In genomic region chr1:163361123-163361934, GRCh38 we compare ENCODE assay signal across 8 cellular contexts. TPM values are rescaled to one million over a fixed set of nuclear protein-coding genes. Genes with fewer than 3 reads are reported as not detected.
A peak's percentile ranks its signal among the peaks of the same experiment; 100 is the strongest.
DNase-seq lines count a peak whose midpoint lies in the region; ATAC-seq and TF ChIP-seq lines count a peak whose summit lies in the region.

No MANE protein-coding gene starts in this region.

- H3K4me3 Mint-ChIP-seq in activated T-helper 2 cell treated with anti-CD3 and anti-CD28 coated beads, Interferon-gamma antibody, Interleukin-2, Interleukin-4, amounts not matched to agents 10 μg/mL and 5 μg/mL and 100 μg/mL, durations not matched to agents 14 hours and 24 hours and 36 hours (ENCODE audit: low read depth) = no peak overlapping the region

- TF ChIP-seq CTCF in MM.1S (IDR thresholded peaks at IDR 0.05; ENCODE audit: low read length) = peak; percentile 71

- peak; percentile 52 for ATAC-seq in GM18520 (IDR thresholded peaks at IDR 0.05; ENCODE audit: unreplicated experiment)
- peak; percentile 80 for ATAC-seq in SK-N-SH treated with all-trans-retinoic acid at 6 μM for 48 hours
- ATAC-seq in GM18505 (IDR thresholded peaks at IDR 0.05; ENCODE audit: unreplicated experiment) = no peak

- H3K4me3 ChIP-seq in MM.1S (ENCODE audit: low read length) = no peak overlapping the region

- H3K27ac Mint-ChIP-seq in activated T-helper 2 cell treated with anti-CD3 and anti-CD28 coated beads, Interferon-gamma antibody, Interleukin-2, Interleukin-4, amounts not matched to agents 10 μg/mL and 5 μg/mL and 100 μg/mL, durations not matched to agents 14 hours and 24 hours and 36 hours = no peak overlapping the region

- peaks cover 9% of the 10 kb centered on the region for H3K36me3 Mint-ChIP-seq in activated T-helper 2 cell treated with anti-CD3 and anti-CD28 coated beads, Interferon-gamma antibody, Interleukin-2, Interleukin-4, amounts not matched to agents 10 μg/mL and 5 μg/mL and 100 μg/mL, durations not matched to agents 14 hours and 24 hours and 36 hours (ENCODE audit: low read depth)

- no peaks in the 10 kb centered on the region for H3K9me2 ChIP-seq in MM.1S (replicated peaks; ENCODE audit: insufficient read depth, low read length)

- no peaks in the 10 kb centered on the region for H3K79me2 ChIP-seq in MM.1S (ENCODE audit: low read length)

- H3K9me3 ChIP-seq in MM.1S (replicated peaks; ENCODE audit: insufficient read depth, low read length) = no peaks in the 10 kb centered on the region

- H2AFZ ChIP-seq in MM.1S (ENCODE audit: low read length) = peak overlapping the region; percentile 25; the same call in 1 of the 2 replicates

- no peak for TF ChIP-seq POLR2A in GM18505 (IDR thresholded peaks at IDR 0.05; ENCODE audit: borderline replicate concordance, extremely low read depth, insufficient read depth, insufficient read length)

- H3K27ac ChIP-seq in MM.1S (ENCODE audit: low read length) = no peak overlapping the region

- H3K4me1 Mint-ChIP-seq in activated T-helper 2 cell treated with anti-CD3 and anti-CD28 coated beads, Interferon-gamma antibody, Interleukin-2, Interleukin-4, amounts not matched to agents 10 μg/mL and 5 μg/mL and 100 μg/mL, durations not matched to agents 14 hours and 24 hours and 36 hours (ENCODE audit: low read depth) = peaks cover 3% of the 10 kb centered on the region

- DNase-seq in Ammon's horn (ENCODE audit: low spot score) (peak; percentile 62), MM.1S (peak; percentile 41), inferior parietal cortex (ENCODE audit: extremely low spot score) (peak; percentile 69), NK-92 (lab: John Stamatoyannopoulos, UW; ENCODE audit: unreplicated experiment) (no peak)
- DNase-seq in activated T-helper 2 cell treated with anti-CD3 and anti-CD28 coated beads, Interferon-gamma antibody, Interleukin-2, Interleukin-4, amounts not matched to agents 10 μg/mL and 5 μg/mL and 100 μg/mL, durations not matched to agents 14 hours and 24 hours and 36 hours (ENCODE audit: low spot score) = no peak

- no peaks in the 10 kb centered on the region for H3K27me3 ChIP-seq in MM.1S (replicated peaks; ENCODE audit: insufficient read depth, low read length)

- no peaks in the 10 kb centered on the region for H3F3A ChIP-seq in MM.1S (ENCODE audit: insufficient read depth, low read length)

- peaks cover 4% of the 10 kb centered on the region; the same call in 1 of the 2 replicates for H3K4me1 ChIP-seq in MM.1S (ENCODE audit: low read length)

- no peaks in the 10 kb centered on the region for H4K20me1 ChIP-seq in MM.1S (ENCODE audit: insufficient read depth, low read length)

- H3K9ac ChIP-seq in MM.1S (ENCODE audit: low read length) = no peak overlapping the region

- peak overlapping the region; percentile 3; the same call in 1 of the 2 replicates for H3K4me2 ChIP-seq in MM.1S (ENCODE audit: low read depth, low read length)

- no peaks in the 10 kb centered on the region for H3K9me3 Mint-ChIP-seq in activated T-helper 2 cell treated with anti-CD3 and anti-CD28 coated beads, Interferon-gamma antibody, Interleukin-2, Interleukin-4, amounts not matched to agents 10 μg/mL and 5 μg/mL and 100 μg/mL, durations not matched to agents 14 hours and 24 hours and 36 hours

- no peaks in the 10 kb centered on the region for H3K36me3 ChIP-seq in MM.1S (replicated peaks; ENCODE audit: insufficient read depth, low read length)

- H3K27me3 Mint-ChIP-seq in activated T-helper 2 cell treated with anti-CD3 and anti-CD28 coated beads, Interferon-gamma antibody, Interleukin-2, Interleukin-4, amounts not matched to agents 10 μg/mL and 5 μg/mL and 100 μg/mL, durations not matched to agents 14 hours and 24 hours and 36 hours (ENCODE audit: low read depth) = peaks cover 15% of the 10 kb centered on the region

- intact Hi-C loops in activated T-helper 2 cell treated with anti-CD3 and anti-CD28 coated beads, Interferon-gamma antibody, Interleukin-2, Interleukin-4, amounts not matched to agents 10 μg/mL and 5 μg/mL and 100 μg/mL, durations not matched to agents 14 hours and 24 hours and 36 hours (cut with micrococcal nuclease) = no loop called here

TF ChIP-seq in SK-N-SH treated with all-trans-retinoic acid at 6 μM for 48 hours, 23 proteins besides CTCF, POLR2A, EP300 and RAD21 (continues in another document):
- TF ChIP-seq OSR1 (CRISPR knock-in tag; IDR thresholded peaks at IDR 0.05) = no peak
- TF ChIP-seq, protein P1, sequence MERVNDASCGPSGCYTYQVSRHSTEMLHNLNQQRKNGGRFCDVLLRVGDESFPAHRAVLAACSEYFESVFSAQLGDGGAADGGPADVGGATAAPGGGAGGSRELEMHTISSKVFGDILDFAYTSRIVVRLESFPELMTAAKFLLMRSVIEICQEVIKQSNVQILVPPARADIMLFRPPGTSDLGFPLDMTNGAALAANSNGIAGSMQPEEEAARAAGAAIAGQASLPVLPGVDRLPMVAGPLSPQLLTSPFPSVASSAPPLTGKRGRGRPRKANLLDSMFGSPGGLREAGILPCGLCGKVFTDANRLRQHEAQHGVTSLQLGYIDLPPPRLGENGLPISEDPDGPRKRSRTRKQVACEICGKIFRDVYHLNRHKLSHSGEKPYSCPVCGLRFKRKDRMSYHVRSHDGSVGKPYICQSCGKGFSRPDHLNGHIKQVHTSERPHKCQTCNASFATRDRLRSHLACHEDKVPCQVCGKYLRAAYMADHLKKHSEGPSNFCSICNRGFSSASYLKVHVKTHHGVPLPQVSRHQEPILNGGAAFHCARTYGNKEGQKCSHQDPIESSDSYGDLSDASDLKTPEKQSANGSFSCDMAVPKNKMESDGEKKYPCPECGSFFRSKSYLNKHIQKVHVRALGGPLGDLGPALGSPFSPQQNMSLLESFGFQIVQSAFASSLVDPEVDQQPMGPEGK (CRISPR knock-in tag; IDR thresholded peaks at IDR 0.05; ENCODE audit: borderline replicate concordance) = no peak
- no peak for TF ChIP-seq GLIS3 (CRISPR knock-in tag; IDR thresholded peaks at IDR 0.05)
- TF ChIP-seq TSHZ2 (CRISPR knock-in tag; IDR thresholded peaks at IDR 0.05) = no peak
- TF ChIP-seq RARB (CRISPR knock-in tag; IDR thresholded peaks at IDR 0.05) = no peak
- TF ChIP-seq PPARA (CRISPR knock-in tag; IDR thresholded peaks at IDR 0.05; ENCODE audit: borderline replicate concordance) = no peak
- no peak for TF ChIP-seq ZC3H10 (CRISPR knock-in tag; IDR thresholded peaks at IDR 0.05)
- TF ChIP-seq ZNF8 (CRISPR knock-in tag; IDR thresholded peaks at IDR 0.05) = no peak
- TF ChIP-seq ZNF70 (CRISPR knock-in tag; IDR thresholded peaks at IDR 0.05) = no peak
- no peak for TF ChIP-seq CREB5 (CRISPR knock-in tag; IDR thresholded peaks at IDR 0.05; ENCODE audit: low read depth)
- no peak for TF ChIP-seq ISL1 (CRISPR knock-in tag; IDR thresholded peaks at IDR 0.05)
- no peak for TF ChIP-seq POU6F1 (CRISPR knock-in tag; IDR thresholded peaks at IDR 0.05; ENCODE audit: borderline replicate concordance, low read depth)

RNA-seq across cellular contexts. Expression of gene NUF2, which starts 39.6 kb away (rescaled TPM):
- 45.5 and 47.4 TPM in 2 replicates for total RNA-seq in activated T-helper 2 cell treated with anti-CD3 and anti-CD28 coated beads, Interferon-gamma antibody, Interleukin-2, Interleukin-4, amounts not matched to agents 10 μg/mL and 5 μg/mL and 100 μg/mL, durations not matched to agents 14 hours and 24 hours and 36 hours

Comparison
In these comparisons a context has a peak if more than half of its experiments do, and no peak if none do; other contexts are left out.
1. DNase-seq: peak in Ammon's horn (single experiment), MM.1S (single experiment) and inferior parietal cortex (single experiment); none in NK-92 (single experiment) and activated T-helper 2 cell treated with anti-CD3 and anti-CD28 coated beads, Interferon-gamma antibody, Interleukin-2, Interleukin-4, amounts not matched to agents 10 μg/mL and 5 μg/mL and 100 μg/mL, durations not matched to agents 14 hours and 24 hours and 36 hours (single experiment).